In the genomic region with DNA sequence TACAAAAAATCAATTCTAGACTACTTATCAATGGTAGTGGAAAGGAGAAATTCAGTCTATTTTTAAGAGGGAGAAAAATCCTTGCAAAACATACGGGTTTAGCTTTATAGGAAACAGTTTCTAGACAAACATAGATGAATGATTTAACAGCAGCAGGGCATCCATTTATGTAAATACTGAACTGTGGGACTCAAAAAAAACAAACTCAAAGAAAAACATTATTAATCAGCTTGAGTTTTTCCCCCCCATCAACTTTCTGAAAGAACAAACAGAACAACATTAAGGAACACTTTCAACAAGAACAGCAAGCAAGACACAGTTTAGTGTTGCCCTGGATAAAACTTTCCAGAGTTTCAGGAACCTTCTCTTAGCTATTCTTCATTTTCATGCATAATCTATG, we compare ENCODE assay signal across 1 cellular context.
TF ChIP-seq lines count a peak whose summit lies in the region.

No MANE protein-coding gene starts in this region.

TF ChIP-seq in SK-N-SH, 30 proteins besides CTCF, POLR2A, EP300 and RAD21 (continued from another document):
- TF ChIP-seq, protein P1, sequence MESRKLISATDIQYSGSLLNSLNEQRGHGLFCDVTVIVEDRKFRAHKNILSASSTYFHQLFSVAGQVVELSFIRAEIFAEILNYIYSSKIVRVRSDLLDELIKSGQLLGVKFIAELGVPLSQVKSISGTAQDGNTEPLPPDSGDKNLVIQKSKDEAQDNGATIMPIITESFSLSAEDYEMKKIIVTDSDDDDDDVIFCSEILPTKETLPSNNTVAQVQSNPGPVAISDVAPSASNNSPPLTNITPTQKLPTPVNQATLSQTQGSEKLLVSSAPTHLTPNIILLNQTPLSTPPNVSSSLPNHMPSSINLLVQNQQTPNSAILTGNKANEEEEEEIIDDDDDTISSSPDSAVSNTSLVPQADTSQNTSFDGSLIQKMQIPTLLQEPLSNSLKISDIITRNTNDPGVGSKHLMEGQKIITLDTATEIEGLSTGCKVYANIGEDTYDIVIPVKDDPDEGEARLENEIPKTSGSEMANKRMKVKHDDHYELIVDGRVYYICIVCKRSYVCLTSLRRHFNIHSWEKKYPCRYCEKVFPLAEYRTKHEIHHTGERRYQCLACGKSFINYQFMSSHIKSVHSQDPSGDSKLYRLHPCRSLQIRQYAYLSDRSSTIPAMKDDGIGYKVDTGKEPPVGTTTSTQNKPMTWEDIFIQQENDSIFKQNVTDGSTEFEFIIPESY (IDR thresholded peaks at IDR 0.05; ENCODE audit: borderline replicate concordance, low read depth): no peak
- TF ChIP-seq SMC3 (IDR thresholded peaks at IDR 0.05; ENCODE audit: low read depth, low read length) (no peak), USF2 (IDR thresholded peaks at IDR 0.05; ENCODE audit: borderline replicate concordance, low read depth, low read length) (no peak), CHD2 (IDR thresholded peaks at IDR 0.05; ENCODE audit: low read length, partially characterized antibody) (no peak), TCF12 (IDR thresholded peaks at IDR 0.05) (no peak), ELF1 (IDR thresholded peaks at IDR 0.05) (no peak)
- TF ChIP-seq, protein P2, sequence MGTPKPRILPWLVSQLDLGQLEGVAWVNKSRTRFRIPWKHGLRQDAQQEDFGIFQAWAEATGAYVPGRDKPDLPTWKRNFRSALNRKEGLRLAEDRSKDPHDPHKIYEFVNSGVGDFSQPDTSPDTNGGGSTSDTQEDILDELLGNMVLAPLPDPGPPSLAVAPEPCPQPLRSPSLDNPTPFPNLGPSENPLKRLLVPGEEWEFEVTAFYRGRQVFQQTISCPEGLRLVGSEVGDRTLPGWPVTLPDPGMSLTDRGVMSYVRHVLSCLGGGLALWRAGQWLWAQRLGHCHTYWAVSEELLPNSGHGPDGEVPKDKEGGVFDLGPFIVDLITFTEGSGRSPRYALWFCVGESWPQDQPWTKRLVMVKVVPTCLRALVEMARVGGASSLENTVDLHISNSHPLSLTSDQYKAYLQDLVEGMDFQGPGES (IDR thresholded peaks at IDR 0.05; ENCODE audit: low read depth, low read length): no peak
- TF ChIP-seq, protein P3, sequence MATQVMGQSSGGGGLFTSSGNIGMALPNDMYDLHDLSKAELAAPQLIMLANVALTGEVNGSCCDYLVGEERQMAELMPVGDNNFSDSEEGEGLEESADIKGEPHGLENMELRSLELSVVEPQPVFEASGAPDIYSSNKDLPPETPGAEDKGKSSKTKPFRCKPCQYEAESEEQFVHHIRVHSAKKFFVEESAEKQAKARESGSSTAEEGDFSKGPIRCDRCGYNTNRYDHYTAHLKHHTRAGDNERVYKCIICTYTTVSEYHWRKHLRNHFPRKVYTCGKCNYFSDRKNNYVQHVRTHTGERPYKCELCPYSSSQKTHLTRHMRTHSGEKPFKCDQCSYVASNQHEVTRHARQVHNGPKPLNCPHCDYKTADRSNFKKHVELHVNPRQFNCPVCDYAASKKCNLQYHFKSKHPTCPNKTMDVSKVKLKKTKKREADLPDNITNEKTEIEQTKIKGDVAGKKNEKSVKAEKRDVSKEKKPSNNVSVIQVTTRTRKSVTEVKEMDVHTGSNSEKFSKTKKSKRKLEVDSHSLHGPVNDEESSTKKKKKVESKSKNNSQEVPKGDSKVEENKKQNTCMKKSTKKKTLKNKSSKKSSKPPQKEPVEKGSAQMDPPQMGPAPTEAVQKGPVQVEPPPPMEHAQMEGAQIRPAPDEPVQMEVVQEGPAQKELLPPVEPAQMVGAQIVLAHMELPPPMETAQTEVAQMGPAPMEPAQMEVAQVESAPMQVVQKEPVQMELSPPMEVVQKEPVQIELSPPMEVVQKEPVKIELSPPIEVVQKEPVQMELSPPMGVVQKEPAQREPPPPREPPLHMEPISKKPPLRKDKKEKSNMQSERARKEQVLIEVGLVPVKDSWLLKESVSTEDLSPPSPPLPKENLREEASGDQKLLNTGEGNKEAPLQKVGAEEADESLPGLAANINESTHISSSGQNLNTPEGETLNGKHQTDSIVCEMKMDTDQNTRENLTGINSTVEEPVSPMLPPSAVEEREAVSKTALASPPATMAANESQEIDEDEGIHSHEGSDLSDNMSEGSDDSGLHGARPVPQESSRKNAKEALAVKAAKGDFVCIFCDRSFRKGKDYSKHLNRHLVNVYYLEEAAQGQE (IDR thresholded peaks at IDR 0.05; ENCODE audit: low read depth, low read length): no peak
- TF ChIP-seq, protein P4, sequence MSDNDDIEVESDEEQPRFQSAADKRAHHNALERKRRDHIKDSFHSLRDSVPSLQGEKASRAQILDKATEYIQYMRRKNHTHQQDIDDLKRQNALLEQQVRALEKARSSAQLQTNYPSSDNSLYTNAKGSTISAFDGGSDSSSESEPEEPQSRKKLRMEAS (IDR thresholded peaks at IDR 0.05; ENCODE audit: low read depth): no peak
